ENCODE assay signal across 12 cellular contexts in genomic region chr20:14700641-14700965, GRCh38.
DNase-seq lines count a peak whose midpoint lies in the region; ATAC-seq and TF ChIP-seq lines count a peak whose summit lies in the region.
"Had no signal": no experiment of that assay in that cellular context is flagged by ENCODE, and none has a peak within 500 bp of the region (broad histone marks: within the 10 kb centered on the region; RNA-seq: fewer than 3 reads in every experiment).

No MANE protein-coding gene starts in this region.

- no peaks in the 10 kb centered on the region for H4K20me1 ChIP-seq in mammary epithelial cell (ENCODE audit: insufficient read depth, low read length)

- ATAC-seq in GM19023 (IDR thresholded peaks at IDR 0.05; ENCODE audit: unreplicated experiment) (peak; percentile 58), HG03108 (IDR thresholded peaks at IDR 0.05; ENCODE audit: unreplicated experiment) (peak; percentile 51), left lung (no peak)
- ATAC-seq: gastroesophageal sphincter had no signal

- H3K27me3 ChIP-seq in mammary epithelial cell (ENCODE audit: insufficient read depth, low read length) (no peaks in the 10 kb centered on the region), left lung (no peaks in the 10 kb centered on the region)
- H3K27me3 ChIP-seq: gastroesophageal sphincter had no signal

- H3K4me2 ChIP-seq in mammary epithelial cell (ENCODE audit: insufficient read depth, low read depth, low read length) = peak overlapping the region; percentile 22

- peaks cover 9% of the 10 kb centered on the region for H3K4me1 ChIP-seq in mammary epithelial cell (ENCODE audit: insufficient read depth, low read length)
- no peaks in the 10 kb centered on the region for H3K4me1 ChIP-seq in left lung
- H3K4me1 ChIP-seq: gastroesophageal sphincter had no signal

- H3K79me2 ChIP-seq in mammary epithelial cell (ENCODE audit: insufficient read depth, low read length) = no peaks in the 10 kb centered on the region

- DNase-seq in mammary epithelial cell (peak; percentile 80), retinal pigment epithelial cell (ENCODE audit: low read depth) (peak; percentile 40), left lung (no peak), NCI-H2171 treated with DMSO at 0.1 percent for 48 hours (lab: John Stamatoyannopoulos, UW) (no peak), foreskin melanocyte (no peak)
- no peak for DNase-seq in activated effector memory CD4-positive, alpha-beta T cell treated with Interleukin-2 at 50 U/mL for 16 hours
- DNase-seq: activated naive CD4-positive, alpha-beta T cell treated with Interleukin-2 at 50 U/mL for 16 hours; GDM1; NCI-H2081 had no signal

- H3K9me3 ChIP-seq in mammary epithelial cell (replicated peaks; ENCODE audit: insufficient read depth, low read length) (no peaks in the 10 kb centered on the region), left lung (no peaks in the 10 kb centered on the region)
- H3K9me3 ChIP-seq: gastroesophageal sphincter had no signal

- BruUV-seq in mammary epithelial cell (replicated peaks; lab: Mats Ljungman, UMichigan) = no TSS peak

- intact Hi-C loops in mammary epithelial cell (cut with micrococcal nuclease) = loop anchor here (1.0 kb wide), 1 partner anchor 363 kb away; the partner anchor contains the start of gene FLRT3
- intact Hi-C loops in left lung (cut with DNase I) = no loop called here

- no peak for TF ChIP-seq CTCF in mammary epithelial cell (conservative IDR thresholded peaks at IDR 0.05 in 1 of 2, IDR thresholded peaks at IDR 0.05 in 1 of 2; ENCODE audit: extremely low read depth in 1 of 2, insufficient read depth in 1 of 2, low read depth in 1 of 2, low read length in 2 of 2)
- no peak for TF ChIP-seq CTCF in retinal pigment epithelial cell (conservative IDR thresholded peaks at IDR 0.05; ENCODE audit: low read depth, low read length)
- no peak for TF ChIP-seq CTCF in left lung (IDR thresholded peaks at IDR 0.05)

- H2AFZ ChIP-seq in mammary epithelial cell (ENCODE audit: low read depth, low read length) = peak overlapping the region; percentile 30

- H3K36me3 ChIP-seq in mammary epithelial cell (ENCODE audit: insufficient read depth, low read length) = no peaks in the 10 kb centered on the region
- no peaks in the 10 kb centered on the region for H3K36me3 ChIP-seq in left lung
- H3K36me3 ChIP-seq: gastroesophageal sphincter had no signal

- no peak overlapping the region for H3K4me3 ChIP-seq in mammary epithelial cell (replicated peaks in 1 of 3; ENCODE audit: insufficient read depth in 1 of 3, low read depth in 2 of 3, low read length in 3 of 3)
- no peak overlapping the region for H3K4me3 ChIP-seq in retinal pigment epithelial cell (ENCODE audit: low read length)
- H3K4me3 ChIP-seq in left lung = no peak overlapping the region
- H3K4me3 ChIP-seq: gastroesophageal sphincter had no signal

- H3K27ac ChIP-seq in mammary epithelial cell (ENCODE audit: insufficient read depth, low read depth, low read length) (peak overlapping the region; percentile 57), left lung (no peak overlapping the region)
- H3K27ac ChIP-seq: gastroesophageal sphincter had no signal

- CTCF ChIA-PET in mammary epithelial cell (lab: Charles Lee; ENCODE audit: low non-redundant PET) = interaction anchor here (0.8 kb wide), 1 partner anchor 33 kb away, joined by 4 read pairs; no protein-coding TSS in a partner anchor

- in situ Hi-C loops in mammary epithelial cell (cut with MboI; ENCODE audit: low sequenced_read_pairs in 2 of 2) = loop anchor here in 1 of 2 donors (25.0 kb wide), 1 partner anchor 363 kb away; the partner anchor contains the start of gene FLRT3

- H3K9ac ChIP-seq in mammary epithelial cell (ENCODE audit: insufficient read depth, low read length) = no peak overlapping the region

- dilution Hi-C loops in mammary epithelial cell (cut with HindIII; ENCODE audit: low sequenced_read_pairs) = no loop called here

Comparison
In these comparisons a context has a peak if more than half of its experiments do, and no peak if none do; other contexts are left out.
1. DNase-seq: peak in mammary epithelial cell (single experiment) and retinal pigment epithelial cell (single experiment); none in left lung (0 of 2), activated effector memory CD4-positive, alpha-beta T cell treated with Interleukin-2 at 50 U/mL for 16 hours (single experiment), NCI-H2171 treated with DMSO at 0.1 percent for 48 hours (single experiment) and foreskin melanocyte (single experiment).